1 cellular context compared by ENCODE assay signal in the genomic region with DNA sequence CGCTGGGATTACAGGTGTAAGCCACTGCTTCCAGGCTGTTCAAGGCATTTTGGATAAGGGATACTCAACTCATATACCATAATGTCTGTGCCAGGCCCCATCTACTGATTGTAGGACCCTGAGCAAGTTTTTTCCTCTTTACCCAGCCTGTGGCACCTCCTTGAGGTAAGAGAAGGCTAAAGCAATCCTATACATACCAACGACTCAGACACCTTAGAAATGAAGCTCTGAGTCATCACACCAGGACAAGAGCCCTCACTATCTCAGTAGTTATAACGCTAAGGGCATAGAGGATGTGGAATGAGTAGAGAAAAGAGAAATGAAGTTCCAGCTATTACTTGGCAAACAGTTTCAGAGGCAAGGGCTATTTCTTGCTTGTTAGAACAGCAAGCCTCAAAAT.
TF ChIP-seq lines count a peak whose summit lies in the region.

No MANE protein-coding gene starts in this region.

TF ChIP-seq in GM12878, 131 proteins besides CTCF, POLR2A, EP300 and RAD21:
- TF ChIP-seq JUNB (IDR thresholded peaks at IDR 0.05) (0 out of 2 replicates have a peak, but pooled peaks have one; percentile 13), SMC3 (IDR thresholded peaks at IDR 0.05; ENCODE audit: borderline replicate concordance, low read length) (0 out of 2 replicates have a peak, but pooled peaks have one; percentile 21)
- TF ChIP-seq, protein P1, sequence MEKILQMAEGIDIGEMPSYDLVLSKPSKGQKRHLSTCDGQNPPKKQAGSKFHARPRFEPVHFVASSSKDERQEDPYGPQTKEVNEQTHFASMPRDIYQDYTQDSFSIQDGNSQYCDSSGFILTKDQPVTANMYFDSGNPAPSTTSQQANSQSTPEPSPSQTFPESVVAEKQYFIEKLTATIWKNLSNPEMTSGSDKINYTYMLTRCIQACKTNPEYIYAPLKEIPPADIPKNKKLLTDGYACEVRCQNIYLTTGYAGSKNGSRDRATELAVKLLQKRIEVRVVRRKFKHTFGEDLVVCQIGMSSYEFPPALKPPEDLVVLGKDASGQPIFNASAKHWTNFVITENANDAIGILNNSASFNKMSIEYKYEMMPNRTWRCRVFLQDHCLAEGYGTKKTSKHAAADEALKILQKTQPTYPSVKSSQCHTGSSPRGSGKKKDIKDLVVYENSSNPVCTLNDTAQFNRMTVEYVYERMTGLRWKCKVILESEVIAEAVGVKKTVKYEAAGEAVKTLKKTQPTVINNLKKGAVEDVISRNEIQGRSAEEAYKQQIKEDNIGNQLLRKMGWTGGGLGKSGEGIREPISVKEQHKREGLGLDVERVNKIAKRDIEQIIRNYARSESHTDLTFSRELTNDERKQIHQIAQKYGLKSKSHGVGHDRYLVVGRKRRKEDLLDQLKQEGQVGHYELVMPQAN (conservative IDR thresholded peaks at IDR 0.05), result no peak
